Comparison of ENCODE assay signal across 9 cellular contexts in genomic region chr15:40511093-40511471, GRCh38. TPM values are rescaled to one million over a fixed set of nuclear protein-coding genes. Genes with fewer than 3 reads are reported as not detected.
DNase-seq lines count a peak whose midpoint lies in the region; TF ChIP-seq lines count a peak whose summit lies in the region.
"Had no signal": no experiment of that assay in that cellular context is flagged by ENCODE, and none has a peak within 500 bp of the region (broad histone marks: within the 10 kb centered on the region; RNA-seq: fewer than 3 reads in every experiment).

No MANE protein-coding gene starts in this region.

- peaks cover 3% of the 10 kb centered on the region for H3K36me3 Mint-ChIP-seq in T-helper 1 cell treated with Interleukin-12 subunit alpha and Interleukin-12 subunit beta and Interleukin-4 antibody, amounts not matched to agents 30 μg/mL and 1 μg/mL, for 36 hours (ENCODE audit: low read depth)

- no peaks in the 10 kb centered on the region for H3K9me3 ChIP-seq in GM23248 (ENCODE audit: low read depth)
- no peaks in the 10 kb centered on the region for H3K9me3 ChIP-seq in parathyroid adenoma (ENCODE audit: control insufficient read depth, low read length)
- H3K9me3 ChIP-seq in WERI-Rb-1 (ENCODE audit: severe bottlenecking), result no peaks in the 10 kb centered on the region

- H3K4me1 ChIP-seq in GM23248 (ENCODE audit: insufficient read depth) (no peaks in the 10 kb centered on the region), parathyroid adenoma (peaks cover 12% of the 10 kb centered on the region)

- H3K4me3 ChIP-seq in BJ (ENCODE audit: low read depth, low read length) (peak overlapping the region; percentile 49), GM23248 (peak overlapping the region; percentile 71), fibroblast of the aortic adventitia (ENCODE audit: low read depth, low read length) (peak overlapping the region; percentile 65), parathyroid adenoma (ENCODE audit: low read depth, low read length) (peak overlapping the region; percentile 40), WERI-Rb-1 (ENCODE audit: low read depth, low read length) (no peak overlapping the region)

- H3K79me2 ChIP-seq in GM23248 (ENCODE audit: insufficient read depth) (no peaks in the 10 kb centered on the region), parathyroid adenoma (no peaks in the 10 kb centered on the region)

- 24 to 28% methylated on average over 22 of the region's 22 CpGs for WGBS in GM23248 (ENCODE audit: low coverage in 1 of 2, low lambda C conversion rate in 2 of 2, missing lambda C conversion rate in 2 of 2), 2 experiments

- H3K27me3 ChIP-seq in BJ (ENCODE audit: control insufficient read depth, insufficient read depth, low read length) (peaks cover 9% of the 10 kb centered on the region), GM23248 (replicated peaks; ENCODE audit: insufficient read depth) (0 out of 2 replicates have a peak, but pooled peaks cover 7% of the 10 kb centered on the region), parathyroid adenoma (ENCODE audit: control insufficient read depth, insufficient read depth, low read length) (no peaks in the 10 kb centered on the region), WERI-Rb-1 (ENCODE audit: insufficient read depth, low read depth, severe bottlenecking) (no peaks in the 10 kb centered on the region)

- POLR2A ChIA-PET in BJ (lab: Charles Lee), result no interaction called here

- peak overlapping the region; percentile 64 for H3K4me3 Mint-ChIP-seq in T-helper 1 cell treated with Interleukin-12 subunit alpha and Interleukin-12 subunit beta and Interleukin-4 antibody, amounts not matched to agents 30 μg/mL and 1 μg/mL, for 36 hours

- H3K27ac ChIP-seq in GM23248, result no peak overlapping the region
- peak overlapping the region; percentile 82 for H3K27ac ChIP-seq in parathyroid adenoma
- no peak overlapping the region for H3K27ac ChIP-seq in WERI-Rb-1
- H3K27ac ChIP-seq: epithelial cell of prostate had no signal

- no peak overlapping the region for H3K27ac Mint-ChIP-seq in T-helper 1 cell treated with Interleukin-12 subunit alpha and Interleukin-12 subunit beta and Interleukin-4 antibody, amounts not matched to agents 30 μg/mL and 1 μg/mL, for 36 hours

- no peaks in the 10 kb centered on the region for H3K36me3 ChIP-seq in BJ (ENCODE audit: control insufficient read depth, insufficient read depth, low read length)
- no peaks in the 10 kb centered on the region for H3K36me3 ChIP-seq in GM23248 (ENCODE audit: low read depth)
- no peaks in the 10 kb centered on the region for H3K36me3 ChIP-seq in parathyroid adenoma (ENCODE audit: control insufficient read depth, insufficient read depth, low read length)
- no peaks in the 10 kb centered on the region for H3K36me3 ChIP-seq in WERI-Rb-1

- in situ Hi-C loops in GM23248 (cut with MboI), result no loop called here

- peak overlapping the region; percentile 81 for H3K4me2 ChIP-seq in GM23248 (ENCODE audit: unreplicated experiment)
- H3K4me2 ChIP-seq in parathyroid adenoma (ENCODE audit: low read length), result peak overlapping the region; percentile 42

- CTCF ChIA-PET in BJ (lab: Yijun Ruan, JAX), result no interaction called here

- H3K9me2 ChIP-seq in GM23248 (ENCODE audit: insufficient read depth), result no peaks in the 10 kb centered on the region

- no peak for DNase-seq in BJ (ENCODE audit: low read depth)
- DNase-seq in GM23248, result no peak
- DNase-seq in fibroblast of the aortic adventitia (ENCODE audit: low read depth), result no peak
- no peak for DNase-seq in WERI-Rb-1
- DNase-seq in SK-N-DZ (ENCODE audit: low spot score), result no peak
- no peak for DNase-seq in GDM1 (lab: John Stamatoyannopoulos, UW)

- TF ChIP-seq CTCF in BJ (IDR thresholded peaks at IDR 0.05; ENCODE audit: insufficient read depth, low read depth, low read length), result no peak
- no peak for TF ChIP-seq CTCF in fibroblast of the aortic adventitia (IDR thresholded peaks at IDR 0.05; ENCODE audit: insufficient read depth, low read length)
- TF ChIP-seq CTCF in parathyroid adenoma (IDR thresholded peaks at IDR 0.05), result no peak
- no peak for TF ChIP-seq CTCF in WERI-Rb-1 (IDR thresholded peaks at IDR 0.05; ENCODE audit: low read depth, low read length)

- peak overlapping the region; percentile 81 for H2AFZ ChIP-seq in GM23248
- peak overlapping the region; percentile 84 for H2AFZ ChIP-seq in parathyroid adenoma

- peaks cover 19% of the 10 kb centered on the region for H3K4me1 Mint-ChIP-seq in T-helper 1 cell treated with Interleukin-12 subunit alpha and Interleukin-12 subunit beta and Interleukin-4 antibody, amounts not matched to agents 30 μg/mL and 1 μg/mL, for 36 hours (ENCODE audit: low read depth)

- peaks cover 86% of the 10 kb centered on the region for H3K27me3 Mint-ChIP-seq in T-helper 1 cell treated with Interleukin-12 subunit alpha and Interleukin-12 subunit beta and Interleukin-4 antibody, amounts not matched to agents 30 μg/mL and 1 μg/mL, for 36 hours (ENCODE audit: low read depth)

- no peaks in the 10 kb centered on the region; the same call in 1 of the 2 replicates for H3F3A ChIP-seq in GM23248 (ENCODE audit: insufficient read depth)

- H4K20me1 ChIP-seq in GM23248 (ENCODE audit: insufficient read depth), result no peaks in the 10 kb centered on the region

- no peaks in the 10 kb centered on the region for H3K9me3 Mint-ChIP-seq in T-helper 1 cell treated with Interleukin-12 subunit alpha and Interleukin-12 subunit beta and Interleukin-4 antibody, amounts not matched to agents 30 μg/mL and 1 μg/mL, for 36 hours

- H3K9ac ChIP-seq in GM23248, result peak overlapping the region; percentile 47; the same call in 1 of the 2 replicates
- no peak overlapping the region for H3K9ac ChIP-seq in parathyroid adenoma

RNA-seq across cellular contexts. Expression of gene CHST14, which starts 40.3 kb away (rescaled TPM):
- polyA plus RNA-seq in BJ (2011; rRNA removed), result 18.6 and 32.3 TPM in 2 replicates
- polyA minus RNA-seq in BJ (2011; rRNA and poly(A)+ RNA removed), result 14.3 and 16.3 TPM in 2 replicates
- 26.1 and 26.6 TPM in 2 replicates for total RNA-seq in GM23248 (2014; rRNA removed; shearing (Covaris generic))
- 18.7 and 21.2 TPM in 2 replicates for polyA plus RNA-seq in GM23248 (2016; fragmentation: Nextera tagmentation; extraction: Ambion mirVana)
- total RNA-seq in fibroblast of the aortic adventitia (ENCODE audit: low replicate concordance), result 8.8 and 14.9 TPM in 2 replicates
- 16.2 and 18.3 TPM in 2 replicates for polyA plus RNA-seq in SK-N-DZ (2014; cell fraction: cytosol; rRNA removed)
- 5.8 and 7.1 TPM in 2 replicates for polyA plus RNA-seq in SK-N-DZ (2014; cell fraction: nucleus; rRNA removed)

RNA-seq across cellular contexts. Expression of gene CCDC32, which starts 53.8 kb away (rescaled TPM):
- polyA plus RNA-seq in BJ (2011; rRNA removed), result 14.1 and 14.8 TPM in 2 replicates
- polyA minus RNA-seq in BJ (2011; rRNA and poly(A)+ RNA removed), result 2.6 and 3.5 TPM in 2 replicates
- total RNA-seq in GM23248 (2014; rRNA removed; shearing (Covaris generic)), result 25.7 and 44.7 TPM in 2 replicates
- 26.2 and 29.5 TPM in 2 replicates for polyA plus RNA-seq in GM23248 (2016; fragmentation: Nextera tagmentation; extraction: Ambion mirVana)
- total RNA-seq in fibroblast of the aortic adventitia (ENCODE audit: low replicate concordance), result 21.3 and 24.0 TPM in 2 replicates
- 10.5 and 12.5 TPM in 2 replicates for polyA plus RNA-seq in SK-N-DZ (2014; cell fraction: cytosol; rRNA removed)
- 10.4 and 11.5 TPM in 2 replicates for polyA plus RNA-seq in SK-N-DZ (2014; cell fraction: nucleus; rRNA removed)

RNA-seq across cellular contexts. Expression of gene RPUSD2, which starts 58.0 kb away (rescaled TPM):
- polyA plus RNA-seq in BJ (2011; rRNA removed) (7.5 and 9.3 TPM in 2 replicates), GM23248 (2016; fragmentation: Nextera tagmentation; extraction: Ambion mirVana) (8.5 and 9.6 TPM in 2 replicates)
- 8.6 and 12.1 TPM in 2 replicates for polyA minus RNA-seq in BJ (2011; rRNA and poly(A)+ RNA removed)
- 10.5 and 12.8 TPM in 2 replicates for total RNA-seq in GM23248 (2014; rRNA removed; shearing (Covaris generic))
- total RNA-seq in fibroblast of the aortic adventitia (ENCODE audit: low replicate concordance), result 6.2 and 7.6 TPM in 2 replicates
- polyA plus RNA-seq in SK-N-DZ (2014; cell fraction: cytosol; rRNA removed), result 18.4 and 20.7 TPM in 2 replicates
- polyA plus RNA-seq in SK-N-DZ (2014; cell fraction: nucleus; rRNA removed), result 9.3 and 16.6 TPM in 2 replicates
